Comparison of ENCODE assay signal across 18 cellular contexts in the genomic region with DNA sequence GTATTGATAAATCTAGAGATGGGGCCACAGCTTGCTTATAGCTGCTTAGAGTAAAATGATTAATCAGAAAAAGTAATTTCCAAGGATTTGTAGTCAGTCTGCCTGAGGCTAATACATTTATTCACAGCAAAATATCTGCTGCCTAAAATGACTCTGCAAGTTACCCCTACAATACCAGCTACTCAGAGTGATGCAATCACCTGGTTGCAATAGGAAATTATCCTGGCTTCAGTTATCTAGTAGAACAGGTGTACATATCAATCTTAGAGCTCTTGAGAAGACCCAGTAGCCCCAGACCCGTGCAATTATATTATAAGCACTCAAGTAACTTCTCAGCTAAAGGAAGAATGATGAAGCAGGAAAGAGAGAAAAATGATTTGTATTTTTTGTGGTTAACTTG.
A peak's percentile ranks its signal among the peaks of the same experiment; 100 is the strongest.
DNase-seq lines count a peak whose midpoint lies in the region; ATAC-seq lines count a peak whose summit lies in the region.
"Had no signal": no experiment of that assay in that cellular context is flagged by ENCODE, and none has a peak within 500 bp of the region (broad histone marks: within the 10 kb centered on the region; RNA-seq: fewer than 3 reads in every experiment).

No MANE protein-coding gene starts in this region.

- POLR2A ChIA-PET in naive thymus-derived CD4-positive, alpha-beta T cell (lab: Charles Lee): interaction anchor here (1.0 to 3.1 kb wide), 5 partner anchors 10 to 227 kb away, joined by 3 to 17 read pairs (median 4); no protein-coding TSS in a partner anchor

- H3K4me3 ChIP-seq in naive thymus-derived CD4-positive, alpha-beta T cell (ENCODE audit: low read length): no peak overlapping the region

- no peaks in the 10 kb centered on the region for H3K27me3 Mint-ChIP-seq in activated naive CD4-positive, alpha-beta T cell treated with anti-CD3 and anti-CD28 coated beads for 36 hours (ENCODE audit: low read depth)
- H3K27me3 Mint-ChIP-seq in activated T-helper 17 cell treated with anti-CD3 and anti-CD28 coated beads, Interleukin-2, amount 50 U/mL, for 72 hours: no peaks in the 10 kb centered on the region
- peaks cover 0 to 7% (median 0%) of the 10 kb centered on the region in 5 donors for H3K27me3 Mint-ChIP-seq in naive thymus-derived CD4-positive, alpha-beta T cell

- CTCF ChIA-PET in activated naive CD4-positive, alpha-beta T cell treated with anti-CD3 and anti-CD28 coated beads for 36 hours (lab: Charles Lee): interaction anchor here (0.6 to 2.2 kb wide), 9 partner anchors 8 to 926 kb away, joined by 3 to 6 read pairs (median 3); no protein-coding TSS in a partner anchor
- CTCF ChIA-PET in naive thymus-derived CD4-positive, alpha-beta T cell (lab: Charles Lee): interaction anchor here (1.0 to 1.4 kb wide), 5 partner anchors 21 to 397 kb away, joined by 3 to 4 read pairs (median 3); no protein-coding TSS in a partner anchor

- H3K36me3 ChIP-seq in naive thymus-derived CD4-positive, alpha-beta T cell (ENCODE audit: control insufficient read depth in 2 of 3, insufficient read depth in 3 of 3, low read length in 3 of 3): no peaks in the 10 kb centered on the region

- no peak overlapping the region for H3K4me3 Mint-ChIP-seq in activated naive CD4-positive, alpha-beta T cell treated with anti-CD3 and anti-CD28 coated beads for 36 hours
- H3K4me3 Mint-ChIP-seq in activated T-helper 17 cell treated with anti-CD3 and anti-CD28 coated beads, Interleukin-2, amount 50 U/mL, for 72 hours: peak overlapping the region; percentile 30
- H3K4me3 Mint-ChIP-seq in naive thymus-derived CD4-positive, alpha-beta T cell: peak overlapping the region in 2 of 10 donors; percentile 4 to 23
- H3K4me3 Mint-ChIP-seq: HFFc6 had no signal

- no peaks in the 10 kb centered on the region for H3K36me3 Mint-ChIP-seq in activated naive CD4-positive, alpha-beta T cell treated with anti-CD3 and anti-CD28 coated beads for 36 hours (ENCODE audit: low read depth)
- no peaks in the 10 kb centered on the region for H3K36me3 Mint-ChIP-seq in activated T-helper 17 cell treated with anti-CD3 and anti-CD28 coated beads, Interleukin-2, amount 50 U/mL, for 72 hours (ENCODE audit: low read depth)
- H3K36me3 Mint-ChIP-seq in naive thymus-derived CD4-positive, alpha-beta T cell: no peaks in the 10 kb centered on the region

- H3K27me3 ChIP-seq in naive thymus-derived CD4-positive, alpha-beta T cell (ENCODE audit: control insufficient read depth in 2 of 2, insufficient read depth in 2 of 2, low read length in 2 of 2): no peaks in the 10 kb centered on the region

- no peak for DNase-seq in activated naive CD4-positive, alpha-beta T cell treated with anti-CD3 and anti-CD28 coated beads for 36 hours
- DNase-seq in activated naive CD4-positive, alpha-beta T cell (lab: John Stamatoyannopoulos, UW): no peak
- DNase-seq in NCI-H1105 (lab: John Stamatoyannopoulos, UW) (peak; percentile 7), SHP77 treated with DMSO at 0.1 percent for 48 hours (lab: John Stamatoyannopoulos, UW) (no peak), T-helper 1 cell (no peak)
- no peak for DNase-seq in naive thymus-derived CD4-positive, alpha-beta T cell
- no peak for DNase-seq in stimulated activated CD4-positive, alpha-beta T cell treated with anti-CD3 and anti-CD28 coated beads, Interleukin-1b, Interleukin-23, amount 100 ng/mL, for 48 hours
- DNase-seq: Caco-2, HFFc6, Karpas-422, MM.1S, NCI-H1092 treated with DMSO at 0.1 percent for 48 hours, NCI-H1694 treated with DMSO at 0.1 percent for 48 hours, NCI-H510A, SHP77 had no signal

- peak overlapping the region; percentile 45 for H3K27ac ChIP-seq in naive thymus-derived CD4-positive, alpha-beta T cell (ENCODE audit: low read depth, low read length)
- H3K27ac ChIP-seq: C4-2B had no signal

- no peaks in the 10 kb centered on the region for H3K9me3 Mint-ChIP-seq in activated naive CD4-positive, alpha-beta T cell treated with anti-CD3 and anti-CD28 coated beads for 36 hours
- H3K9me3 Mint-ChIP-seq in activated T-helper 17 cell treated with anti-CD3 and anti-CD28 coated beads, Interleukin-2, amount 50 U/mL, for 72 hours: no peaks in the 10 kb centered on the region
- no peaks in the 10 kb centered on the region for H3K9me3 Mint-ChIP-seq in naive thymus-derived CD4-positive, alpha-beta T cell
- H3K9me3 Mint-ChIP-seq: HFFc6 had no signal

- no peaks in the 10 kb centered on the region for H3K4me1 ChIP-seq in naive thymus-derived CD4-positive, alpha-beta T cell (ENCODE audit: control insufficient read depth in 2 of 2, insufficient read depth in 2 of 2, low read length in 2 of 2)
- H3K4me1 ChIP-seq: Caco-2 had no signal

- no peak for ATAC-seq in activated T-helper 17 cell treated with anti-CD3 and anti-CD28 coated beads, Interleukin-2, amount 50 U/mL, for 72 hours (replicated peaks)
- ATAC-seq in naive thymus-derived CD4-positive, alpha-beta T cell: no peak
- ATAC-seq: SK-N-SH treated with all-trans-retinoic acid at 6 μM for 48 hours had no signal

- peak overlapping the region; percentile 61 for H3K27ac Mint-ChIP-seq in activated naive CD4-positive, alpha-beta T cell treated with anti-CD3 and anti-CD28 coated beads for 36 hours
- no peak overlapping the region for H3K27ac Mint-ChIP-seq in activated T-helper 17 cell treated with anti-CD3 and anti-CD28 coated beads, Interleukin-2, amount 50 U/mL, for 72 hours
- H3K27ac Mint-ChIP-seq in naive thymus-derived CD4-positive, alpha-beta T cell: peak overlapping the region in 6 of 9 donors; percentile 17 to 71 (median 44)
- H3K27ac Mint-ChIP-seq: HFFc6 had no signal

- peaks cover 31% of the 10 kb centered on the region for H3K4me1 Mint-ChIP-seq in activated naive CD4-positive, alpha-beta T cell treated with anti-CD3 and anti-CD28 coated beads for 36 hours (ENCODE audit: low read depth)
- no peaks in the 10 kb centered on the region for H3K4me1 Mint-ChIP-seq in activated T-helper 17 cell treated with anti-CD3 and anti-CD28 coated beads, Interleukin-2, amount 50 U/mL, for 72 hours
- peaks cover 0 to 49% (median 13%) of the 10 kb centered on the region in 7 donors for H3K4me1 Mint-ChIP-seq in naive thymus-derived CD4-positive, alpha-beta T cell

- intact Hi-C loops in activated naive CD4-positive, alpha-beta T cell treated with anti-CD3 and anti-CD28 coated beads for 36 hours (cut with micrococcal nuclease): no loop called here
- intact Hi-C loops in naive thymus-derived CD4-positive, alpha-beta T cell (cut with micrococcal nuclease): no loop called here

- H3K9me3 ChIP-seq in naive thymus-derived CD4-positive, alpha-beta T cell (ENCODE audit: control insufficient read depth in 2 of 3, low read length in 3 of 3): no peaks in the 10 kb centered on the region
- H3K9me3 ChIP-seq: Caco-2 had no signal
